Comparison of ENCODE assay signal across 15 cellular contexts in genomic region chr16:73560497-73560896, GRCh38.
DNase-seq lines count a peak whose midpoint lies in the region; ATAC-seq and TF ChIP-seq lines count a peak whose summit lies in the region.
"Had no signal": no experiment of that assay in that cellular context is flagged by ENCODE, and none has a peak within 500 bp of the region (broad histone marks: within the 10 kb centered on the region; RNA-seq: fewer than 3 reads in every experiment).

No MANE protein-coding gene starts in this region.

- no peak for ATAC-seq in GM21576 (IDR thresholded peaks at IDR 0.05; ENCODE audit: unreplicated experiment)
- ATAC-seq in activated CD4-positive, CD25-positive, alpha-beta regulatory T cell treated with anti-CD3 and anti-CD28 coated beads, Interleukin-2, amount 50 U/mL, for 24 hours: no peak
- ATAC-seq: A549 had no signal

- peak; percentile 21 for DNase-seq in NCI-H2171 treated with DMSO at 0.1 percent for 48 hours (lab: John Stamatoyannopoulos, UW)
- DNase-seq in NCI-H2171 (lab: John Stamatoyannopoulos, UW): no peak
- peak; percentile 1 for DNase-seq in NCI-H69 (lab: John Stamatoyannopoulos, UW)
- no peak for DNase-seq in endothelial cell (ENCODE audit: low spot score)
- DNase-seq in neural progenitor cell (ENCODE audit: low spot score): no peak
- DNase-seq in smooth muscle cell (lab: John Stamatoyannopoulos, UW; ENCODE audit: unreplicated experiment): no peak
- DNase-seq: AML-193; Caco-2; CD4-positive, alpha-beta T cell; HCEC 1CT had no signal

- TF ChIP-seq CTCF in endothelial cell (IDR thresholded peaks at IDR 0.05; ENCODE audit: unreplicated experiment) (no peak), neural progenitor cell (IDR thresholded peaks at IDR 0.05) (no peak), smooth muscle cell (IDR thresholded peaks at IDR 0.05; ENCODE audit: borderline replicate concordance, insufficient read depth, poor library complexity, severe bottlenecking) (no peak)

- H3K4me1 ChIP-seq in neural progenitor cell: no peaks in the 10 kb centered on the region
- H3K4me1 ChIP-seq in smooth muscle cell (ENCODE audit: low read depth): no peaks in the 10 kb centered on the region
- H3K4me1 ChIP-seq: A549, Caco-2 had no signal

- no peaks in the 10 kb centered on the region for H3K27me3 Mint-ChIP-seq in endothelial cell (ENCODE audit: unreplicated experiment)
- peaks cover 13% of the 10 kb centered on the region for H3K27me3 Mint-ChIP-seq in neural progenitor cell (ENCODE audit: insufficient read depth, low read depth)
- H3K27me3 Mint-ChIP-seq: CD4-positive, alpha-beta T cell had no signal

- H3K9me3 Mint-ChIP-seq in endothelial cell (ENCODE audit: unreplicated experiment) (no peaks in the 10 kb centered on the region), neural progenitor cell (peaks cover 13% of the 10 kb centered on the region)
- H3K9me3 Mint-ChIP-seq: CD4-positive, alpha-beta T cell had no signal

- H3K27ac Mint-ChIP-seq in endothelial cell (ENCODE audit: unreplicated experiment): peak overlapping the region; percentile 10
- peak overlapping the region; percentile 11 for H3K27ac Mint-ChIP-seq in neural progenitor cell
- H3K27ac Mint-ChIP-seq: CD4-positive, alpha-beta T cell had no signal

- H3K27ac ChIP-seq in neural progenitor cell: no peak overlapping the region
- no peak overlapping the region for H3K27ac ChIP-seq in smooth muscle cell (ENCODE audit: low read depth)
- H3K27ac ChIP-seq: 22Rv1, A549, C4-2B had no signal

- no peak overlapping the region for H2AFZ ChIP-seq in neural progenitor cell (replicated peaks)
- no peak overlapping the region for H2AFZ ChIP-seq in smooth muscle cell (ENCODE audit: low read depth)

- H3K36me3 ChIP-seq in neural progenitor cell (no peaks in the 10 kb centered on the region), smooth muscle cell (ENCODE audit: low read depth) (no peaks in the 10 kb centered on the region)

- WGBS in smooth muscle cell (ENCODE audit: low lambda C conversion rate): 58% methylated on average over 7 of the region's 7 CpGs

- H3K9ac ChIP-seq in neural progenitor cell (no peak overlapping the region), smooth muscle cell (ENCODE audit: low read depth) (no peak overlapping the region)

- H3K4me2 ChIP-seq in neural progenitor cell (no peak overlapping the region), smooth muscle cell (no peak overlapping the region)
- H3K4me2 ChIP-seq: A549 had no signal

- H3K9me3 ChIP-seq in neural progenitor cell (ENCODE audit: low read depth) (no peaks in the 10 kb centered on the region), smooth muscle cell (replicated peaks; ENCODE audit: low read depth) (no peaks in the 10 kb centered on the region)
- H3K9me3 ChIP-seq: A549, Caco-2 had no signal

- H3K4me1 Mint-ChIP-seq in endothelial cell (ENCODE audit: unreplicated experiment) (no peaks in the 10 kb centered on the region), neural progenitor cell (peaks cover 30% of the 10 kb centered on the region)

- no peaks in the 10 kb centered on the region for H3K79me2 ChIP-seq in neural progenitor cell (ENCODE audit: low read depth)
- no peaks in the 10 kb centered on the region for H3K79me2 ChIP-seq in smooth muscle cell (ENCODE audit: low read depth)

- no peak overlapping the region for H3K4me3 ChIP-seq in neural progenitor cell
- H3K4me3 ChIP-seq in smooth muscle cell: no peak overlapping the region
- H3K4me3 ChIP-seq: A549 had no signal

- no peaks in the 10 kb centered on the region for H3K36me3 Mint-ChIP-seq in endothelial cell (ENCODE audit: low read depth, unreplicated experiment)
- peaks cover 2% of the 10 kb centered on the region for H3K36me3 Mint-ChIP-seq in neural progenitor cell

- H4K20me1 ChIP-seq in neural progenitor cell (ENCODE audit: low read depth) (no peaks in the 10 kb centered on the region), smooth muscle cell (ENCODE audit: low read depth) (no peaks in the 10 kb centered on the region)

- H3K27me3 ChIP-seq in neural progenitor cell (no peaks in the 10 kb centered on the region), smooth muscle cell (ENCODE audit: low read depth) (no peaks in the 10 kb centered on the region)

- H3F3A ChIP-seq in neural progenitor cell (ENCODE audit: low read depth) (no peaks in the 10 kb centered on the region), smooth muscle cell (ENCODE audit: low read depth) (no peaks in the 10 kb centered on the region)

- H3K4me3 Mint-ChIP-seq in endothelial cell (ENCODE audit: unreplicated experiment): no peak overlapping the region
- H3K4me3 Mint-ChIP-seq in neural progenitor cell: no peak overlapping the region
- H3K4me3 Mint-ChIP-seq: CD4-positive, alpha-beta T cell had no signal

Comparison
In these comparisons a context has a peak if more than half of its experiments do, and no peak if none do; other contexts are left out.
1. DNase-seq: peak in NCI-H2171 treated with DMSO at 0.1 percent for 48 hours (single experiment) and NCI-H69 (single experiment); none in NCI-H2171 (single experiment), endothelial cell (single experiment), neural progenitor cell (single experiment) and smooth muscle cell (single experiment).